Comparison of ENCODE assay signal across 21 cellular contexts in the genomic region with DNA sequence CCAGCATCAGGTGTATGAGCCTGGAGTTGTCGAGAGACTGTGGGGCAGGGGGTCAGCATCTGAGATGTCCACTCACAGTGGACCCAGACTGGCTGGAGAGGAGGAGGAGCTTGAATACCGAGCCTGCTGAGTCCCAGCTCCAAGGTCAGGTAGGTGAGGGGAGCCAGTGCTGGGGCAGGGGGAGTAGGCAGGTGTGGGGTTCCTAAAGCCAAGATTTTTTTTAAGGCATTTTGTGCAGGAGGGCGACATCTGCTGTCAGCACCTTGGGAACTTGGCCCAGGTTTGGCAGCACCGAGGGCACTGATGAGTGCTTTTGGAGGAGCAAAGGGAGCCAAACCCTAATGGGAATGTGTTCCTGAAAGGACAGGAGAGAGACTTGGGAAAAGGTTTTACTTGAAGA.
DNase-seq lines count a peak whose midpoint lies in the region; ATAC-seq and TF ChIP-seq lines count a peak whose summit lies in the region.
"Had no signal": no experiment of that assay in that cellular context is flagged by ENCODE, and none has a peak within 500 bp of the region (broad histone marks: within the 10 kb centered on the region; RNA-seq: fewer than 3 reads in every experiment).

No MANE protein-coding gene starts in this region.

- no peaks in the 10 kb centered on the region for H3K9me3 Mint-ChIP-seq in activated naive CD4-positive, alpha-beta T cell treated with anti-CD3 and anti-CD28 coated beads, Interleukin-2, amount 50 U/mL, for 24 hours
- H3K9me3 Mint-ChIP-seq in activated naive CD8-positive, alpha-beta T cell treated with anti-CD3 and anti-CD28 coated beads for 36 hours: no peaks in the 10 kb centered on the region
- no peaks in the 10 kb centered on the region for H3K9me3 Mint-ChIP-seq in memory B cell
- H3K9me3 Mint-ChIP-seq in stimulated activated naive B cell treated with anti-CD40 and anti-IgM and Interleukin-4, amounts not matched to agents 10 μg/mL and 1 μg/mL and 100 μg/mL, for 72 hours: no peaks in the 10 kb centered on the region
- H3K9me3 Mint-ChIP-seq: dendritic cell treated with granulocyte-macrophage colony-stimulating factor and Interleukin-4, amounts not matched to agents 40 ng/mL and 50 ng/mL, for 4 days had no signal

- H3K27me3 ChIP-seq in MG63 (no peaks in the 10 kb centered on the region), spleen (replicated peaks in 1 of 7) (no peaks in the 10 kb centered on the region)
- H3K27me3 ChIP-seq: cardiac muscle cell, neutrophil had no signal

- DNase-seq in activated naive CD4-positive, alpha-beta T cell treated with Interleukin-2 at 50 U/mL for 16 hours: no peak
- no peak for DNase-seq in activated naive CD8-positive, alpha-beta T cell treated with anti-CD3 and anti-CD28 coated beads for 36 hours
- DNase-seq in memory B cell (ENCODE audit: low spot score in 2 of 2) (no peak), MG63 (no peak), spleen (no peak)
- no peak for DNase-seq in stimulated activated naive B cell treated with anti-CD40 and anti-IgM and Interleukin-4, amounts not matched to agents 10 μg/mL and 1 μg/mL and 100 μg/mL, for 72 hours
- DNase-seq: activated gamma-delta T cell treated with Interleukin-2 at 50 U/mL for 16 hours; Calu3; NCI-H1105 treated with DMSO at 0.1 percent for 48 hours; NCI-H2029 treated with DMSO at 0.1 percent for 48 hours; NCI-H82; PC-3; Right ventricle myocardium superior; stimulated activated CD4-positive, alpha-beta T cell treated with anti-CD3 and anti-CD28 coated beads, Interleukin-2, amount 100 ng/mL, for 24 hours; T1000 had no signal

- ATAC-seq in memory B cell (ENCODE audit: low read depth) (no peak), GM18873 (IDR thresholded peaks at IDR 0.05; ENCODE audit: low FRiP score, unreplicated experiment) (no peak)
- ATAC-seq in stimulated activated naive B cell treated with anti-CD40 and anti-IgM and Interleukin-4, amounts not matched to agents 10 μg/mL and 1 μg/mL and 100 μg/mL, for 72 hours (replicated peaks): no peak
- ATAC-seq: PC-3 had no signal

- no peak for TF ChIP-seq CTCF in spleen (IDR thresholded peaks at IDR 0.05 in 8 of 11, conservative IDR thresholded peaks at IDR 0.05 in 3 of 11)

- peak overlapping the region; percentile 49 for H3K27ac Mint-ChIP-seq in activated naive CD4-positive, alpha-beta T cell treated with anti-CD3 and anti-CD28 coated beads, Interleukin-2, amount 50 U/mL, for 24 hours
- peak overlapping the region; percentile 30 for H3K27ac Mint-ChIP-seq in activated naive CD8-positive, alpha-beta T cell treated with anti-CD3 and anti-CD28 coated beads for 36 hours
- H3K27ac Mint-ChIP-seq in memory B cell: peak overlapping the region; percentile 54
- H3K27ac Mint-ChIP-seq in stimulated activated naive B cell treated with anti-CD40 and anti-IgM and Interleukin-4, amounts not matched to agents 10 μg/mL and 1 μg/mL and 100 μg/mL, for 72 hours: peak overlapping the region; percentile 75
- H3K27ac Mint-ChIP-seq: dendritic cell treated with granulocyte-macrophage colony-stimulating factor and Interleukin-4, amounts not matched to agents 40 ng/mL and 50 ng/mL, for 4 days had no signal

- H3K4me1 Mint-ChIP-seq in activated naive CD4-positive, alpha-beta T cell treated with anti-CD3 and anti-CD28 coated beads, Interleukin-2, amount 50 U/mL, for 24 hours: no peaks in the 10 kb centered on the region
- peaks cover 2% of the 10 kb centered on the region for H3K4me1 Mint-ChIP-seq in activated naive CD8-positive, alpha-beta T cell treated with anti-CD3 and anti-CD28 coated beads for 36 hours
- peaks cover 3% of the 10 kb centered on the region for H3K4me1 Mint-ChIP-seq in memory B cell
- H3K4me1 Mint-ChIP-seq in stimulated activated naive B cell treated with anti-CD40 and anti-IgM and Interleukin-4, amounts not matched to agents 10 μg/mL and 1 μg/mL and 100 μg/mL, for 72 hours: peaks cover 5 to 15% of the 10 kb centered on the region in 2 donors

- no peak for TF ChIP-seq POLR2A in spleen (IDR thresholded peaks at IDR 0.05)

- intact Hi-C loops in spleen (cut with DNase I; ENCODE audit: low total_unique reads): no loop called here

- H3K36me3 ChIP-seq in MG63 (no peaks in the 10 kb centered on the region; the same call in none of the 2 replicates), spleen (peaks cover 0 to 100% (median 78%) of the 10 kb centered on the region in 6 donors)

- no peak overlapping the region for H3K27ac ChIP-seq in spleen
- H3K27ac ChIP-seq: cardiac muscle cell, neutrophil, skin epidermis had no signal

- H3K27me3 Mint-ChIP-seq in activated naive CD4-positive, alpha-beta T cell treated with anti-CD3 and anti-CD28 coated beads, Interleukin-2, amount 50 U/mL, for 24 hours: no peaks in the 10 kb centered on the region
- H3K27me3 Mint-ChIP-seq in activated naive CD8-positive, alpha-beta T cell treated with anti-CD3 and anti-CD28 coated beads for 36 hours: no peaks in the 10 kb centered on the region
- no peaks in the 10 kb centered on the region for H3K27me3 Mint-ChIP-seq in memory B cell
- H3K27me3 Mint-ChIP-seq in stimulated activated naive B cell treated with anti-CD40 and anti-IgM and Interleukin-4, amounts not matched to agents 10 μg/mL and 1 μg/mL and 100 μg/mL, for 72 hours: no peaks in the 10 kb centered on the region
- H3K27me3 Mint-ChIP-seq: dendritic cell treated with granulocyte-macrophage colony-stimulating factor and Interleukin-4, amounts not matched to agents 40 ng/mL and 50 ng/mL, for 4 days had no signal

- WGBS in spleen, 5 donors: 85 to 94% (median 92%) methylated on average over 4 of the region's 4 CpGs

- H3K4me3 ChIP-seq in MG63 (no peak overlapping the region), spleen (no peak overlapping the region)
- H3K4me3 ChIP-seq: cardiac muscle cell, skin epidermis had no signal

- H3K4me1 ChIP-seq in spleen: no peaks in the 10 kb centered on the region

- no peak overlapping the region for H3K4me3 Mint-ChIP-seq in activated naive CD4-positive, alpha-beta T cell treated with anti-CD3 and anti-CD28 coated beads, Interleukin-2, amount 50 U/mL, for 24 hours
- H3K4me3 Mint-ChIP-seq in activated naive CD8-positive, alpha-beta T cell treated with anti-CD3 and anti-CD28 coated beads for 36 hours: no peak overlapping the region
- H3K4me3 Mint-ChIP-seq in memory B cell: no peak overlapping the region
- peak overlapping the region in 1 of 2 donors; percentile 5 for H3K4me3 Mint-ChIP-seq in stimulated activated naive B cell treated with anti-CD40 and anti-IgM and Interleukin-4, amounts not matched to agents 10 μg/mL and 1 μg/mL and 100 μg/mL, for 72 hours
- H3K4me3 Mint-ChIP-seq: dendritic cell treated with granulocyte-macrophage colony-stimulating factor and Interleukin-4, amounts not matched to agents 40 ng/mL and 50 ng/mL, for 4 days had no signal

- no peaks in the 10 kb centered on the region for H3K9me3 ChIP-seq in MG63
- H3K9me3 ChIP-seq in spleen: no peaks in the 10 kb centered on the region
- H3K9me3 ChIP-seq: neutrophil had no signal

- peaks cover 19% of the 10 kb centered on the region for H3K36me3 Mint-ChIP-seq in activated naive CD4-positive, alpha-beta T cell treated with anti-CD3 and anti-CD28 coated beads, Interleukin-2, amount 50 U/mL, for 24 hours
- H3K36me3 Mint-ChIP-seq in activated naive CD8-positive, alpha-beta T cell treated with anti-CD3 and anti-CD28 coated beads for 36 hours: peaks cover 31% of the 10 kb centered on the region
- peaks cover 54% of the 10 kb centered on the region for H3K36me3 Mint-ChIP-seq in memory B cell
- peaks cover 55 to 78% of the 10 kb centered on the region in 2 donors for H3K36me3 Mint-ChIP-seq in stimulated activated naive B cell treated with anti-CD40 and anti-IgM and Interleukin-4, amounts not matched to agents 10 μg/mL and 1 μg/mL and 100 μg/mL, for 72 hours
